ENCODE assay signal across 16 cellular contexts in genomic region chr3:188365184-188365583, GRCh38.
DNase-seq lines count a peak whose midpoint lies in the region; ATAC-seq and TF ChIP-seq lines count a peak whose summit lies in the region.
"Had no signal": no experiment of that assay in that cellular context is flagged by ENCODE, and none has a peak within 500 bp of the region (broad histone marks: within the 10 kb centered on the region; RNA-seq: fewer than 3 reads in every experiment).

No MANE protein-coding gene starts in this region.

- no peaks in the 10 kb centered on the region for H3K27me3 Mint-ChIP-seq in progenitor cell of endocrine pancreas
- H3K27me3 Mint-ChIP-seq: CD4-positive, CD25-positive, alpha-beta regulatory T cell had no signal

- H3K4me3 Mint-ChIP-seq in progenitor cell of endocrine pancreas (ENCODE audit: low read depth) = no peak overlapping the region
- H3K4me3 Mint-ChIP-seq: CD4-positive, CD25-positive, alpha-beta regulatory T cell; H9 had no signal

- no TSS peak for BruUV-seq in IMR-90 (replicated peaks; lab: Mats Ljungman, UMichigan)

- H4K5ac ChIP-seq in IMR-90 (ENCODE audit: low read depth, low read length) = no peak overlapping the region

- POLR2A ChIA-PET in IMR-90 (lab: Charles Lee; ENCODE audit: unreplicated experiment) = no interaction called here

- H3K9me3 ChIP-seq in DOHH2 (ENCODE audit: control insufficient read depth, insufficient read depth, low read length) (no peaks in the 10 kb centered on the region), IMR-90 (ENCODE audit: control insufficient read depth, insufficient read depth, low read length) (no peaks in the 10 kb centered on the region)
- H3K9me3 ChIP-seq: Caco-2 had no signal

- 0 out of 2 replicates have a peak overlapping the region, but pooled peaks have one; percentile 2 for H3K14ac ChIP-seq in IMR-90 (replicated peaks; ENCODE audit: low read depth, low read length)

- H3K9ac ChIP-seq in IMR-90 (ENCODE audit: low read depth, low read length) = no peak overlapping the region
- H3K9ac ChIP-seq: KMS-11 had no signal

- no peak overlapping the region for H2BK15ac ChIP-seq in IMR-90 (ENCODE audit: low read depth, low read length)

- no peak overlapping the region for H2AFZ ChIP-seq in IMR-90 (replicated peaks; ENCODE audit: low read length, poor library complexity)

- no peak for TF ChIP-seq CTCF in DOHH2 (IDR thresholded peaks at IDR 0.05; ENCODE audit: low read depth, low read length, poor library complexity, severe bottlenecking)
- no peak for TF ChIP-seq CTCF in IMR-90 (conservative IDR thresholded peaks at IDR 0.05; ENCODE audit: low read depth, low read length)
- no peak for TF ChIP-seq CTCF in progenitor cell of endocrine pancreas (IDR thresholded peaks at IDR 0.05; ENCODE audit: unreplicated experiment)

- no peak overlapping the region for H2BK5ac ChIP-seq in IMR-90 (ENCODE audit: low read depth, low read length, poor library complexity, severe bottlenecking)

- DNase-seq in IMR-90 = no peak
- peak; percentile 32 to 37 for DNase-seq in lung microvascular endothelial cell (ENCODE audit: low read depth in 2 of 2)
- DNase-seq in progenitor cell of endocrine pancreas (ENCODE audit: low spot score, unreplicated experiment) = no peak
- no peak for DNase-seq in NOMO-1 treated with dmso at 0.1 percent for 144 hours (lab: John Stamatoyannopoulos, UW; ENCODE audit: unreplicated experiment)
- no peak for DNase-seq in DMS79 (lab: John Stamatoyannopoulos, UW)
- no peak for DNase-seq in NCI-H1436 treated with DMSO at 0.1 percent for 48 hours (lab: John Stamatoyannopoulos, UW)
- no peak for DNase-seq in islet precursor cell
- DNase-seq: AML-193; Caco-2; CD4-positive, CD25-positive, alpha-beta regulatory T cell; H9; NCI-H146; NCI-H510A treated with DMSO at 0.1 percent for 48 hours; NCI-H82 had no signal

- dilution Hi-C loops in IMR-90 (cut with HindIII; ENCODE audit: low sequenced_read_pairs, unreplicated experiment) = no loop called here

- H3K9me1 ChIP-seq in IMR-90 (ENCODE audit: insufficient read depth, low read length) = peaks cover 22% of the 10 kb centered on the region

- H3K9me3 Mint-ChIP-seq in progenitor cell of endocrine pancreas (ENCODE audit: low read depth) = no peaks in the 10 kb centered on the region
- H3K9me3 Mint-ChIP-seq: CD4-positive, CD25-positive, alpha-beta regulatory T cell; H9 had no signal

- H3K18ac ChIP-seq in IMR-90 (ENCODE audit: low read depth, low read length) = no peak overlapping the region

- in situ Hi-C loops in IMR-90 (cut with MboI; ENCODE audit: low sequenced_read_pairs) = no loop called here

- no peak for TF ChIP-seq RAD21 in IMR-90 (IDR thresholded peaks at IDR 0.05; ENCODE audit: low read length)

- WGBS in IMR-90 (ENCODE audit: extremely low coverage in 2 of 2, insufficient read length in 1 of 2), 2 experiments = 80% methylated on average over 2 of the region's 5 CpGs; no CpG with 5 or more reads in 1 of the 2 experiments

- H3K4me2 ChIP-seq in DOHH2 (ENCODE audit: low read length) (peak overlapping the region; percentile 75), IMR-90 (ENCODE audit: low read depth, low read length) (no peak overlapping the region)
- H3K4me2 ChIP-seq: KMS-11 had no signal

- H3K36me3 ChIP-seq in DOHH2 (ENCODE audit: control insufficient read depth, low read length) (no peaks in the 10 kb centered on the region; the same call in 1 of the 2 replicates), IMR-90 (ENCODE audit: control insufficient read depth, insufficient read depth, low read length) (peaks cover 1% of the 10 kb centered on the region; the same call in 1 of the 2 replicates)

- peaks cover 45% of the 10 kb centered on the region for H3K4me1 Mint-ChIP-seq in progenitor cell of endocrine pancreas (ENCODE audit: low read depth)

- TF ChIP-seq POLR2A in IMR-90 (IDR thresholded peaks at IDR 0.05; ENCODE audit: low read depth, low read length) = no peak

- no peak overlapping the region for H2AK5ac ChIP-seq in IMR-90 (ENCODE audit: low read depth, low read length)

- H3K4me1 ChIP-seq in DOHH2 (ENCODE audit: control insufficient read depth, low read length) (peaks cover 97% of the 10 kb centered on the region), IMR-90 (ENCODE audit: control insufficient read depth, insufficient read depth, low read length) (peaks cover 9% of the 10 kb centered on the region)

- no peak overlapping the region for H3K27ac ChIP-seq in DOHH2 (ENCODE audit: low read depth, low read length)
- no peak overlapping the region for H3K27ac ChIP-seq in IMR-90 (ENCODE audit: insufficient read depth, low read length)
- H3K27ac ChIP-seq: KMS-11 had no signal

- H3K27ac Mint-ChIP-seq in progenitor cell of endocrine pancreas = peak overlapping the region; percentile 93
- H3K27ac Mint-ChIP-seq: H9 had no signal

- no peak overlapping the region for H3K4ac ChIP-seq in IMR-90 (ENCODE audit: low read depth, low read length)

- no peak for ATAC-seq in IMR-90 (ENCODE audit: low read depth)

- H4K20me1 ChIP-seq in DOHH2 (ENCODE audit: control insufficient read depth, insufficient read depth, low read depth, low read length) (no peaks in the 10 kb centered on the region), IMR-90 (ENCODE audit: insufficient read depth, low read length) (peaks cover 55% of the 10 kb centered on the region)

- H3K36me3 Mint-ChIP-seq in progenitor cell of endocrine pancreas (ENCODE audit: insufficient read depth) = peaks cover 2% of the 10 kb centered on the region

- peaks cover 53% of the 10 kb centered on the region for H3K79me2 ChIP-seq in DOHH2 (ENCODE audit: control insufficient read depth, low read length)

- H3K4me3 ChIP-seq in DOHH2 (ENCODE audit: low read length) (peak overlapping the region; percentile 54), IMR-90 (ENCODE audit: insufficient read depth, low read depth, low read length) (no peak overlapping the region)

- no peak overlapping the region for H2BK120ac ChIP-seq in IMR-90 (ENCODE audit: low read depth, low read length)

- no peak overlapping the region for H2AK9ac ChIP-seq in IMR-90 (replicated peaks; ENCODE audit: low read depth, low read length, poor library complexity)

- intact Hi-C loops in IMR-90 (cut with micrococcal nuclease) = no loop called here

- H3K56ac ChIP-seq in IMR-90 (ENCODE audit: extremely low read depth, insufficient read depth, low read length) = no peak overlapping the region

- H2BK20ac ChIP-seq in IMR-90 (ENCODE audit: low read depth, low read length) = no peak overlapping the region

- peaks cover 9% of the 10 kb centered on the region; the same call in 1 of the 2 replicates for H3F3A ChIP-seq in DOHH2 (ENCODE audit: control insufficient read depth, insufficient read depth)

- H3K23ac ChIP-seq in IMR-90 (ENCODE audit: low read depth, low read length) = 0 out of 2 replicates have a peak overlapping the region, but pooled peaks have one; percentile 38

- no peak overlapping the region for H4K91ac ChIP-seq in IMR-90 (ENCODE audit: insufficient read depth, low read depth, low read length)

- H3K9me2 ChIP-seq in DOHH2 (replicated peaks; ENCODE audit: control insufficient read depth, low read length) = no peaks in the 10 kb centered on the region

- H3K27me3 ChIP-seq in DOHH2 (ENCODE audit: control insufficient read depth, low read length) = no peaks in the 10 kb centered on the region
- no peaks in the 10 kb centered on the region for H3K27me3 ChIP-seq in IMR-90 (ENCODE audit: control insufficient read depth, insufficient read depth, low read length)

- peaks cover 50 to 83% of the 10 kb centered on the region in 2 experiments for H3K79me1 ChIP-seq in IMR-90 (ENCODE audit: low read depth in 1 of 2, low read length in 2 of 2)

- CTCF ChIA-PET in IMR-90 (lab: Yijun Ruan, JAX) = interaction anchor here (0.7 kb wide), 1 partner anchor 169 kb away, joined by 6 read pairs; no protein-coding TSS in a partner anchor

- no peak overlapping the region for H4K8ac ChIP-seq in IMR-90 (ENCODE audit: low read depth in 2 of 2, low read length in 2 of 2)

TF ChIP-seq in IMR-90, 13 proteins besides CTCF, POLR2A, EP300 and RAD21:
- TF ChIP-seq RCOR1 (IDR thresholded peaks at IDR 0.05; ENCODE audit: insufficient replicate concordance, low read length) = no peak
- no peak for TF ChIP-seq NFE2L2 (IDR thresholded peaks at IDR 0.05; ENCODE audit: low read depth, low read length)
- TF ChIP-seq FOS (IDR thresholded peaks at IDR 0.05; ENCODE audit: low read depth, low read length) = no peak
- TF ChIP-seq, protein P1, sequence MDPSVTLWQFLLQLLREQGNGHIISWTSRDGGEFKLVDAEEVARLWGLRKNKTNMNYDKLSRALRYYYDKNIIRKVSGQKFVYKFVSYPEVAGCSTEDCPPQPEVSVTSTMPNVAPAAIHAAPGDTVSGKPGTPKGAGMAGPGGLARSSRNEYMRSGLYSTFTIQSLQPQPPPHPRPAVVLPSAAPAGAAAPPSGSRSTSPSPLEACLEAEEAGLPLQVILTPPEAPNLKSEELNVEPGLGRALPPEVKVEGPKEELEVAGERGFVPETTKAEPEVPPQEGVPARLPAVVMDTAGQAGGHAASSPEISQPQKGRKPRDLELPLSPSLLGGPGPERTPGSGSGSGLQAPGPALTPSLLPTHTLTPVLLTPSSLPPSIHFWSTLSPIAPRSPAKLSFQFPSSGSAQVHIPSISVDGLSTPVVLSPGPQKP (IDR thresholded peaks at IDR 0.05; ENCODE audit: borderline replicate concordance, low read depth, low read length) = no peak
- TF ChIP-seq MAFK (IDR thresholded peaks at IDR 0.05; ENCODE audit: low read depth, low read length) = no peak
- no peak for TF ChIP-seq USF2 (IDR thresholded peaks at IDR 0.05; ENCODE audit: low read depth, low read length)
- TF ChIP-seq BHLHE40 (IDR thresholded peaks at IDR 0.05; ENCODE audit: low read depth, low read length) = no peak
- TF ChIP-seq SMC3 (IDR thresholded peaks at IDR 0.05; ENCODE audit: low read depth, low read length) = no peak
- no peak for TF ChIP-seq MAZ (IDR thresholded peaks at IDR 0.05; ENCODE audit: borderline replicate concordance, low read depth, low read length)
- no peak for TF ChIP-seq RFX5 (IDR thresholded peaks at IDR 0.05; ENCODE audit: low read depth, low read length)
- no peak for TF ChIP-seq MXI1 (IDR thresholded peaks at IDR 0.05; ENCODE audit: borderline replicate concordance, low read depth, low read length)
- TF ChIP-seq CEBPB (IDR thresholded peaks at IDR 0.05; ENCODE audit: low read depth, low read length) = no peak
- TF ChIP-seq CHD1 (IDR thresholded peaks at IDR 0.05; ENCODE audit: low read depth, low read length) = no peak

Comparison
In these comparisons a context has a peak if more than half of its experiments do, and no peak if none do; other contexts are left out.
1. DNase-seq: peak in lung microvascular endothelial cell (2 of 2); none in IMR-90 (single experiment), progenitor cell of endocrine pancreas (single experiment), NOMO-1 treated with dmso at 0.1 percent for 144 hours (single experiment), DMS79 (single experiment), NCI-H1436 treated with DMSO at 0.1 percent for 48 hours (single experiment) and islet precursor cell (single experiment).